In genomic region chr2:71510196-71510807, GRCh38 we compare ENCODE assay signal across 7 cellular contexts. TPM values are rescaled to one million over a fixed set of nuclear protein-coding genes. Genes with fewer than 3 reads are reported as not detected.
DNase-seq lines count a peak whose midpoint lies in the region; ATAC-seq and TF ChIP-seq lines count a peak whose summit lies in the region.

No MANE protein-coding gene starts in this region.

- no peaks in the 10 kb centered on the region for H3K79me2 ChIP-seq in PC-9 (ENCODE audit: low read depth)

- no peaks in the 10 kb centered on the region for H3K9me3 Mint-ChIP-seq in activated T-cell treated with anti-CD3 and anti-CD28 coated beads, Interleukin-2, amount 50 U/mL, for 72 hours

- no peaks in the 10 kb centered on the region for H3K27me3 ChIP-seq in PC-9 (ENCODE audit: insufficient read depth, low read depth)
- no peaks in the 10 kb centered on the region for H3K27me3 ChIP-seq in neutrophil

- H3K4me3 ChIP-seq in GM12865 (ENCODE audit: low read depth, low read length) (no peak overlapping the region), PC-9 (no peak overlapping the region), fibroblast of pulmonary artery (replicated peaks; ENCODE audit: low read depth, low read length) (no peak overlapping the region), neutrophil (ENCODE audit: low read depth in 1 of 2, low read length in 1 of 2) (no peak overlapping the region)

- POLR2A ChIA-PET in PC-9 (lab: Charles Lee; ENCODE audit: unreplicated experiment): no interaction called here

- peaks cover 4% of the 10 kb centered on the region for H3K4me1 Mint-ChIP-seq in activated T-cell treated with anti-CD3 and anti-CD28 coated beads, Interleukin-2, amount 50 U/mL, for 72 hours (ENCODE audit: low read depth)

- no peak overlapping the region for H2AFZ ChIP-seq in PC-9

- H3K4me1 ChIP-seq in PC-9 (replicated peaks; ENCODE audit: insufficient read depth) (no peaks in the 10 kb centered on the region), neutrophil (ENCODE audit: control insufficient read depth in 1 of 2, insufficient read depth in 1 of 2, low read depth in 1 of 2, low read length in 1 of 2) (peaks cover 0 to 6% of the 10 kb centered on the region in 2 experiments)

- intact Hi-C loops in PC-9 (cut with micrococcal nuclease; ENCODE audit: unreplicated experiment): loop anchor here (1.0 to 10.0 kb wide), 4 partner anchors 211 to 856 kb away; no protein-coding TSS in a partner anchor

- no peaks in the 10 kb centered on the region for H3K36me3 ChIP-seq in PC-9 (ENCODE audit: low read depth)
- peaks cover 93% of the 10 kb centered on the region for H3K36me3 ChIP-seq in neutrophil

- no peaks in the 10 kb centered on the region for H3K27me3 Mint-ChIP-seq in activated T-cell treated with anti-CD3 and anti-CD28 coated beads, Interleukin-2, amount 50 U/mL, for 72 hours (ENCODE audit: low read depth)

- H3F3A ChIP-seq in PC-9 (ENCODE audit: insufficient read depth, low read depth): no peaks in the 10 kb centered on the region

- CTCF ChIA-PET in PC-9 (lab: Charles Lee): interaction anchor here (0.7 to 2.0 kb wide), 2 partner anchors 43 to 211 kb away, joined by 11 to 18 read pairs; no protein-coding TSS in a partner anchor

- no peaks in the 10 kb centered on the region for H4K20me1 ChIP-seq in PC-9 (ENCODE audit: insufficient read depth)

- no TSS peak for BruUV-seq in PC-9 (replicated peaks; lab: Mats Ljungman, UMichigan)

- DNase-seq in GM12865 (ENCODE audit: low read depth): peak; percentile 68
- DNase-seq in PC-9: peak; percentile 50 to 65
- peak; percentile 74 to 75 for DNase-seq in activated T-cell treated with anti-CD3 and anti-CD28 coated beads, Interleukin-2, amount 50 U/mL, for 72 hours
- peak; percentile 69 for DNase-seq in fibroblast of pulmonary artery (ENCODE audit: low read depth)
- peak; percentile 80 for DNase-seq in superior temporal gyrus (ENCODE audit: extremely low spot score)

- H3K4me2 ChIP-seq in PC-9: no peak overlapping the region

- no peaks in the 10 kb centered on the region for H3K36me3 Mint-ChIP-seq in activated T-cell treated with anti-CD3 and anti-CD28 coated beads, Interleukin-2, amount 50 U/mL, for 72 hours (ENCODE audit: insufficient read depth in 2 of 2)

- H3K27ac ChIP-seq in PC-9 (no peak overlapping the region), neutrophil (peak overlapping the region; percentile 42)

- H3K9me2 ChIP-seq in PC-9 (ENCODE audit: insufficient read depth): no peaks in the 10 kb centered on the region

- TF ChIP-seq CTCF in GM12865 (IDR thresholded peaks at IDR 0.05; ENCODE audit: insufficient read depth, low read depth, low read length, missing control alignments) (peak; percentile 85), PC-9 (conservative IDR thresholded peaks at IDR 0.05) (peak; percentile 97), fibroblast of pulmonary artery (IDR thresholded peaks at IDR 0.05; ENCODE audit: low read length, missing control alignments) (peak; percentile 96), neutrophil (IDR thresholded peaks at IDR 0.05) (peak; percentile 77)

- H3K27ac Mint-ChIP-seq in activated T-cell treated with anti-CD3 and anti-CD28 coated beads, Interleukin-2, amount 50 U/mL, for 72 hours: no peak overlapping the region

- H3K9me3 ChIP-seq in PC-9 (ENCODE audit: insufficient read depth, low read depth) (no peaks in the 10 kb centered on the region), neutrophil (no peaks in the 10 kb centered on the region)

- ATAC-seq in HG03571 (IDR thresholded peaks at IDR 0.05; ENCODE audit: unreplicated experiment): peak; percentile 56
- ATAC-seq in activated T-cell treated with anti-CD3 and anti-CD28 coated beads, Interleukin-2, amount 50 U/mL, for 72 hours (replicated peaks in 1 of 2): peak; percentile 70 to 77

- H3K4me3 Mint-ChIP-seq in activated T-cell treated with anti-CD3 and anti-CD28 coated beads, Interleukin-2, amount 50 U/mL, for 72 hours: no peak overlapping the region

RNA-seq across cellular contexts. Expression of gene DYSF, which starts 56.9 kb away (rescaled TPM):
- 10.6 and 12.2 TPM in 2 replicates for total RNA-seq in PC-9 (2021)
- total RNA-seq in activated T-cell treated with anti-CD3 and anti-CD28 coated beads, Interleukin-2, amount 50 U/mL, for 72 hours: 1 to 10 TPM in 1 of 2 donors, under 1 TPM in 1; 0.77 to 1.6 TPM
